ENCODE assay signal across 8 cellular contexts in genomic region chr13:27170221-27170520, GRCh38. TPM values are rescaled to one million over a fixed set of nuclear protein-coding genes. Genes with fewer than 3 reads are reported as not detected.
A peak's percentile ranks its signal among the peaks of the same experiment; 100 is the strongest.
DNase-seq lines count a peak whose midpoint lies in the region; ATAC-seq, FAIRE-seq and TF ChIP-seq lines count a peak whose summit lies in the region.

No MANE protein-coding gene starts in this region.

- TSS peak; percentile 20 for BruUV-seq in Caco-2 (replicated peaks; lab: Mats Ljungman, UMichigan)
- TSS peak; percentile 69 for BruUV-seq in GM12878 (replicated peaks; lab: Mats Ljungman, UMichigan)

- peaks cover 19% of the 10 kb centered on the region for H3K4me1 ChIP-seq in Caco-2
- H3K4me1 ChIP-seq in HUES64 (ENCODE audit: insufficient read depth, low read length) = peaks cover 38% of the 10 kb centered on the region
- H3K4me1 ChIP-seq in GM12878 (ENCODE audit: control insufficient read depth, insufficient read depth, low read length) = peaks cover 13% of the 10 kb centered on the region
- H3K4me1 ChIP-seq in lower lobe of right lung = peaks cover 49% of the 10 kb centered on the region
- H3K4me1 ChIP-seq in uterus = no peaks in the 10 kb centered on the region

- TF ChIP-seq CTCF in Caco-2 (IDR thresholded peaks at IDR 0.05; ENCODE audit: insufficient read depth in 1 of 2, low read depth in 1 of 2, low read length in 1 of 2, severe bottlenecking in 1 of 2, unreplicated experiment in 1 of 2) = no peak
- TF ChIP-seq CTCF in GM12878 (IDR thresholded peaks at IDR 0.05 in 2 of 3, conservative IDR thresholded peaks at IDR 0.05 in 1 of 3; ENCODE audit: control insufficient read depth in 2 of 3, extremely low read depth in 1 of 3, insufficient read depth in 1 of 3, low read depth in 3 of 3, low read length in 3 of 3) = no peak
- TF ChIP-seq CTCF in lower lobe of right lung (IDR thresholded peaks at IDR 0.05) = no peak
- TF ChIP-seq CTCF in uterus (IDR thresholded peaks at IDR 0.05) = no peak

- H3K36me3 ChIP-seq in Caco-2 (ENCODE audit: control insufficient read depth, insufficient read depth, low read length) (no peaks in the 10 kb centered on the region), HUES64 (ENCODE audit: insufficient read depth, low read length) (no peaks in the 10 kb centered on the region), GM12878 (ENCODE audit: control insufficient read depth in 2 of 2, insufficient read depth in 2 of 2, low read length in 1 of 2) (no peaks in the 10 kb centered on the region), lower lobe of right lung (no peaks in the 10 kb centered on the region), uterus (no peaks in the 10 kb centered on the region)

- RAD21 ChIA-PET in GM12878 (lab: Charles Lee; ENCODE audit: unreplicated experiment) = interaction anchor here (0.6 to 7.8 kb wide), 12 partner anchors 8 to 185 kb away, joined by 3 to 56 read pairs (median 4); no protein-coding TSS in a partner anchor

- H3K27ac Mint-ChIP-seq in Caco-2 (ENCODE audit: unreplicated experiment) = peak overlapping the region; percentile 94

- H3K4me3 ChIP-seq in Caco-2 (ENCODE audit: low read depth, low read length) (peak overlapping the region; percentile 85), HUES64 (ENCODE audit: low read length) (peak overlapping the region; percentile 81), GM12878 (peak overlapping the region; percentile 98), lower lobe of right lung (peak overlapping the region; percentile 69), uterus (peak overlapping the region in 1 of 2 donors; percentile 85)

- in situ Hi-C loops in GM12878 (cut with MboI) = loop anchor here (5.0 kb wide), 1 partner anchor 82 kb away; the partner anchor contains the start of gene RPL21

- ATAC-seq in GM12878 = peak; percentile 49
- no peak for ATAC-seq in lower lobe of right lung
- ATAC-seq in HG03571 (IDR thresholded peaks at IDR 0.05; ENCODE audit: unreplicated experiment) = no peak

- H3K4me1 Mint-ChIP-seq in Caco-2 (ENCODE audit: low read depth, unreplicated experiment) = peaks cover 27% of the 10 kb centered on the region

- FAIRE-seq in GM12878 (lab: Jason Lieb, UNC) = no peak

- peak overlapping the region; percentile 95 for H3K4me3 Mint-ChIP-seq in Caco-2 (ENCODE audit: unreplicated experiment)

- no peaks in the 10 kb centered on the region for H3K9me3 ChIP-seq in Caco-2
- no peaks in the 10 kb centered on the region for H3K9me3 ChIP-seq in HUES64 (ENCODE audit: insufficient read depth, low read depth, low read length)
- no peaks in the 10 kb centered on the region for H3K9me3 ChIP-seq in GM12878 (replicated peaks; ENCODE audit: control insufficient read depth, insufficient read depth, low read length)
- H3K9me3 ChIP-seq in lower lobe of right lung = no peaks in the 10 kb centered on the region
- no peaks in the 10 kb centered on the region for H3K9me3 ChIP-seq in uterus

- no peaks in the 10 kb centered on the region for H3K27me3 ChIP-seq in Caco-2 (replicated peaks; ENCODE audit: control insufficient read depth, insufficient read depth, low read length)
- no peaks in the 10 kb centered on the region for H3K27me3 ChIP-seq in HUES64 (ENCODE audit: insufficient read depth, low read length)
- no peaks in the 10 kb centered on the region for H3K27me3 ChIP-seq in GM12878 (replicated peaks in 1 of 2; ENCODE audit: control insufficient read depth in 2 of 2, insufficient read depth in 2 of 2, low read length in 1 of 2)
- H3K27me3 ChIP-seq in lower lobe of right lung (ENCODE audit: low read depth) = no peaks in the 10 kb centered on the region
- H3K27me3 ChIP-seq in uterus = no peaks in the 10 kb centered on the region

- intact Hi-C loops in Caco-2 (cut with micrococcal nuclease; ENCODE audit: unreplicated experiment) = loop anchor here (2.0 to 5.0 kb wide), 4 partner anchors 82 to 223 kb away; partner anchors contain the start of genes RASL11A and RPL21
- intact Hi-C loops in GM12878 (cut with micrococcal nuclease; ENCODE audit: unreplicated experiment) = loop anchor here (1.0 to 10.0 kb wide), 2 partner anchors 39 to 185 kb away; no protein-coding TSS in a partner anchor
- intact Hi-C loops in lower lobe of right lung (cut with DNase I) = no loop called here
- intact Hi-C loops in uterus (cut with DNase I; ENCODE audit: low total_unique reads) = loop anchor here (5.0 kb wide), 1 partner anchor 82 kb away; the partner anchor contains the start of gene RPL21

- H3K9me3 Mint-ChIP-seq in Caco-2 (ENCODE audit: unreplicated experiment) = no peaks in the 10 kb centered on the region

- TF ChIP-seq EP300 in GM12878 (IDR thresholded peaks at IDR 0.05; ENCODE audit: borderline replicate concordance in 1 of 2, control insufficient read depth in 1 of 2, low read depth in 2 of 2, low read length in 2 of 2) = peak in 1 of 2 experiments; percentile 44; a peak in 2 of 4 replicates

- peak overlapping the region; percentile 81 for H3K4me2 ChIP-seq in GM12878 (ENCODE audit: control insufficient read depth, insufficient read depth)

- H3K79me2 ChIP-seq in GM12878 (ENCODE audit: control insufficient read depth, insufficient read depth, low read length) = peaks cover 64% of the 10 kb centered on the region

- DNase-seq in Caco-2 (no peak), GM12878 (ENCODE audit: low read depth, low spot score) (no peak), lower lobe of right lung (no peak), uterus (no peak), mucosa of gallbladder (ENCODE audit: low spot score) (no peak), NCI-H2081 treated with DMSO at 0.1 percent for 48 hours (lab: John Stamatoyannopoulos, UW) (no peak)

- no peak for TF ChIP-seq RAD21 in GM12878 (IDR thresholded peaks at IDR 0.05; ENCODE audit: insufficient read depth, low read depth, low read length)

- WGBS in HUES64 = 47% methylated on average over 4 of the region's 4 CpGs
- 0% methylated on average over 4 of the region's 4 CpGs for WGBS in GM12878 (ENCODE audit: insufficient coverage, insufficient replicate concordance, low lambda C conversion rate, missing lambda C conversion rate)

- no peaks in the 10 kb centered on the region for H4K20me1 ChIP-seq in GM12878 (ENCODE audit: control insufficient read depth, insufficient read depth)

- POLR2A ChIA-PET in Caco-2 (lab: Charles Lee) (no interaction called here), GM12878 (lab: Charles Lee) (interaction anchor here (0.6 to 1.8 kb wide), 3 partner anchors 23 to 44 kb away, joined by 3 to 4 read pairs (median 3); no protein-coding TSS in a partner anchor)

- SMC1A ChIA-PET in GM12878 (lab: Charles Lee; ENCODE audit: uncharacterized antibody, unreplicated experiment) = interaction anchor here (0.7 to 12.1 kb wide), 11 partner anchors 9 to 222 kb away, joined by 3 to 169 read pairs (median 4); no protein-coding TSS in a partner anchor

- peak overlapping the region; percentile 72 for H3K9ac ChIP-seq in HUES64 (ENCODE audit: low read depth, low read length)
- peak overlapping the region; percentile 91 for H3K9ac ChIP-seq in GM12878 (ENCODE audit: control insufficient read depth, insufficient read depth, low read length)

- CTCF ChIA-PET in Caco-2 (lab: Charles Lee) (interaction anchor here (0.8 to 1.1 kb wide), 2 partner anchors 100 to 185 kb away, joined by 3 to 4 read pairs; partner anchors contain the start of gene RASL11A), GM12878 (lab: Yijun Ruan, JAX) (interaction anchor here (0.7 to 1.9 kb wide), 6 partner anchors 10 to 135 kb away, joined by 3 to 6 read pairs (median 4); partner anchors contain the start of gene RASL11A)

- H3K27me3 Mint-ChIP-seq in Caco-2 (ENCODE audit: insufficient read depth, unreplicated experiment) = no peaks in the 10 kb centered on the region

- H3K27ac ChIP-seq in HUES64 (ENCODE audit: low read depth, low read length) (peak overlapping the region; percentile 83; the same call in 1 of the 2 replicates), GM12878 (ENCODE audit: control insufficient read depth, insufficient read depth) (peak overlapping the region; percentile 89), lower lobe of right lung (peak overlapping the region; percentile 89), uterus (peak overlapping the region; percentile 92 to 95)

- TF ChIP-seq POLR2A in GM12878 (IDR thresholded peaks at IDR 0.05; ENCODE audit: low read depth, low read length) (no peak), uterus (IDR thresholded peaks at IDR 0.05) (no peak)

- H2AFZ ChIP-seq in GM12878 (ENCODE audit: control insufficient read depth, low read depth, low read length) = no peak overlapping the region

- no peaks in the 10 kb centered on the region for H3K36me3 Mint-ChIP-seq in Caco-2 (ENCODE audit: insufficient read depth, unreplicated experiment)

RNA-seq across cellular contexts. Expression of gene USP12, which starts 1.4 kb away (rescaled TPM):
- 36.2 and 36.5 TPM in 2 replicates for total RNA-seq in Caco-2 (2022)
- 16.1 TPM for polyA plus RNA-seq in HUES64 (2013, experiment 1 of 2)
- 18.6 TPM for polyA plus RNA-seq in HUES64 (2013, experiment 2 of 2)
- total RNA-seq in GM12878 (2013; cell fraction: nucleolus; rRNA removed) = 56.8 and 62.0 TPM in 2 replicates
- 23.6 and 25.7 TPM in 2 replicates for total RNA-seq in GM12878 (2014; rRNA removed)
- total RNA-seq in GM12878 (2014; rRNA removed; fragmentation: Illumina TruSeq; extraction: Trizol) = 30.8 and 33.9 TPM in 2 replicates
- 28.4 and 30.7 TPM in 2 replicates for total RNA-seq in GM12878 (2021)
- 16.7 TPM for polyA plus RNA-seq in GM12878 (2011; ENCODE audit: low read depth)
- polyA plus RNA-seq in GM12878 (2011; rRNA removed) = 25.6 and 43.0 TPM in 2 replicates
- polyA plus RNA-seq in GM12878 (2011; cell fraction: cytosol; rRNA removed) = 6.6 and 7.8 TPM in 2 replicates
- 9.3 and 10.5 TPM in 2 replicates for polyA plus RNA-seq in GM12878 (2011; cell fraction: nucleus; rRNA removed)
- polyA plus RNA-seq in GM12878 (2012) = 19.5 and 25.3 TPM in 2 replicates
- polyA plus RNA-seq in GM12878 (2014; fragmentation: Illumina TruSeq; extraction: Trizol) = 32.2 and 43.5 TPM in 2 replicates
- 1 to 10 TPM; 3.5 to 9.1 TPM for polyA plus RNA-seq in GM12878 (2014; fragmentation: Nextera tagmentation; extraction: Ambion mirVana)
- polyA plus RNA-seq in GM12878 (2014; rRNA removed) = 21.0 and 22.6 TPM in 2 replicates
- 10 to 100 TPM in 1 of 2 experiments, 1 to 10 TPM in 1; 6.4 to 29.6 TPM for polyA plus RNA-seq in GM12878 (2016; fragmentation: Nextera tagmentation; extraction: Ambion mirVana)
- polyA minus RNA-seq in GM12878 (2011; rRNA and poly(A)+ RNA removed) = 12.4 and 18.1 TPM in 2 replicates
- polyA minus RNA-seq in GM12878 (2011; cell fraction: cytosol; rRNA and poly(A)+ RNA removed) = 5.6 and 8.2 TPM in 2 replicates
- 10.9 and 12.2 TPM in 2 replicates for polyA minus RNA-seq in GM12878 (2011; cell fraction: nucleus; rRNA and poly(A)+ RNA removed)
- 36.7 TPM for total RNA-seq in lower lobe of right lung
- 10 to 100 TPM; 12.1 to 32.8 (median 20.5) TPM for total RNA-seq in uterus
- 27.0 TPM for total RNA-seq in mucosa of gallbladder
